ENCODE assay signal across 10 cellular contexts in genomic region chr16:85574672-85575475, GRCh38. TPM values are rescaled to one million over a fixed set of nuclear protein-coding genes. Genes with fewer than 3 reads are reported as not detected.
DNase-seq lines count a peak whose midpoint lies in the region; ATAC-seq and TF ChIP-seq lines count a peak whose summit lies in the region.
"Had no signal": no experiment of that assay in that cellular context is flagged by ENCODE, and none has a peak within 500 bp of the region (broad histone marks: within the 10 kb centered on the region; RNA-seq: fewer than 3 reads in every experiment).

No MANE protein-coding gene starts in this region.

- H3K27me3 ChIP-seq in left lung (no peaks in the 10 kb centered on the region), tibial artery (no peaks in the 10 kb centered on the region)

- intact Hi-C loops in left lung (cut with DNase I) = no loop called here
- intact Hi-C loops in tibial artery (cut with DNase I; ENCODE audit: low total_unique reads) = no loop called here

- peak overlapping the region; percentile 50 to 61 for H3K27ac ChIP-seq in left lung
- peak overlapping the region; percentile 84 to 88 for H3K27ac ChIP-seq in tibial artery
- H3K27ac ChIP-seq: epithelial cell of prostate had no signal

- 0 out of 2 replicates have a peak overlapping the region, but pooled peaks have one; percentile 10 for H3K4me3 ChIP-seq in WI38 (ENCODE audit: low read depth, low read length)
- no peak overlapping the region for H3K4me3 ChIP-seq in left lung
- H3K4me3 ChIP-seq in tibial artery = peak overlapping the region; percentile 31 to 34

- DNase-seq in NCI-H2107 treated with DMSO at 0.1 percent for 48 hours (lab: John Stamatoyannopoulos, UW; ENCODE audit: unreplicated experiment) = peak; percentile 34
- no peak for DNase-seq in NCI-H2107 (lab: John Stamatoyannopoulos, UW)
- no peak for DNase-seq in left lung
- DNase-seq in tibial artery = no peak
- no peak for DNase-seq in activated effector memory CD4-positive, alpha-beta T cell treated with anti-CD3 and anti-CD28 coated beads, Interleukin-2, amount 50 U/mL, for 16 hours
- no peak for DNase-seq in ureter (ENCODE audit: low spot score)
- DNase-seq: T-helper 17 cell had no signal

- H3K9me3 ChIP-seq in left lung (no peaks in the 10 kb centered on the region), tibial artery (no peaks in the 10 kb centered on the region)

- no peaks in the 10 kb centered on the region for H3K36me3 ChIP-seq in left lung
- H3K36me3 ChIP-seq in tibial artery = no peaks in the 10 kb centered on the region

- H3K4me1 ChIP-seq in left lung = peaks cover 55 to 96% of the 10 kb centered on the region in 2 donors
- H3K4me1 ChIP-seq in tibial artery = peaks cover 0 to 85% (median 37%) of the 10 kb centered on the region in 4 donors

- ATAC-seq in left lung (no peak), HG03565 (IDR thresholded peaks at IDR 0.05; ENCODE audit: unreplicated experiment) (no peak)
- ATAC-seq: T-helper 17 cell had no signal

- TF ChIP-seq CTCF in WI38 (IDR thresholded peaks at IDR 0.05; ENCODE audit: low read depth, low read length) (no peak), left lung (IDR thresholded peaks at IDR 0.05) (no peak), tibial artery (IDR thresholded peaks at IDR 0.05) (no peak)

RNA-seq across cellular contexts. Expression of gene GSE1, which starts 38.2 kb away (rescaled TPM):
- total RNA-seq in left lung (10 to 100 TPM; 84.8 to 93.0 TPM), ureter (49.8 TPM)

Comparison
In these comparisons a context has a peak if more than half of its experiments do, and no peak if none do; other contexts are left out.
1. H3K4me3 ChIP-seq: peak in WI38 (single experiment) and tibial artery (2 of 2); none in left lung (0 of 2).